ENCODE assay signal across 23 cellular contexts in genomic region chr4:27187786-27188185, GRCh38.
"Had no signal": no experiment of that assay in that cellular context is flagged by ENCODE, and none has a peak within 500 bp of the region (broad histone marks: within the 10 kb centered on the region; RNA-seq: fewer than 3 reads in every experiment).

No MANE protein-coding gene starts in this region.

- H3K4me1 ChIP-seq: Peyer's patch, SJCRH30 had no signal

- H2AFZ ChIP-seq: PC-9 had no signal

- H3K4me2 ChIP-seq: PC-9 had no signal

- H3K27ac ChIP-seq: PC-9, Peyer's patch, SJCRH30 had no signal

- H3K4me3 ChIP-seq: MG63, PC-9, Peyer's patch, SJCRH30 had no signal

- ATAC-seq: HepG2, Right ventricle myocardium inferior, SK-N-SH treated with all-trans-retinoic acid at 6 μM for 48 hours had no signal

- DNase-seq: IMR-90, Karpas-422, KG1, MG63, NCI-H1092, NCI-H1105 treated with DMSO at 0.1 percent for 48 hours, NCI-H1417 treated with DMSO at 0.1 percent for 48 hours, NCI-H146, NCI-H1694 treated with DMSO at 0.1 percent for 48 hours, NCI-H1930, NCI-H2081, NCI-H2107, NCI-H2171 treated with DMSO at 0.1 percent for 48 hours, NCI-H524, NCI-H526 treated with DMSO at 0.1 percent for 48 hours, NCI-H774, PC-9, Peyer's patch, SHP77 treated with DMSO at 0.1 percent for 48 hours, SJCRH30 had no signal

- H3K27me3 ChIP-seq: MG63, Peyer's patch, SJCRH30 had no signal

- H3K9me3 ChIP-seq: MG63, Peyer's patch, SJCRH30 had no signal

- H3K36me3 ChIP-seq: MG63, Peyer's patch, SJCRH30 had no signal
